In the genomic region with DNA sequence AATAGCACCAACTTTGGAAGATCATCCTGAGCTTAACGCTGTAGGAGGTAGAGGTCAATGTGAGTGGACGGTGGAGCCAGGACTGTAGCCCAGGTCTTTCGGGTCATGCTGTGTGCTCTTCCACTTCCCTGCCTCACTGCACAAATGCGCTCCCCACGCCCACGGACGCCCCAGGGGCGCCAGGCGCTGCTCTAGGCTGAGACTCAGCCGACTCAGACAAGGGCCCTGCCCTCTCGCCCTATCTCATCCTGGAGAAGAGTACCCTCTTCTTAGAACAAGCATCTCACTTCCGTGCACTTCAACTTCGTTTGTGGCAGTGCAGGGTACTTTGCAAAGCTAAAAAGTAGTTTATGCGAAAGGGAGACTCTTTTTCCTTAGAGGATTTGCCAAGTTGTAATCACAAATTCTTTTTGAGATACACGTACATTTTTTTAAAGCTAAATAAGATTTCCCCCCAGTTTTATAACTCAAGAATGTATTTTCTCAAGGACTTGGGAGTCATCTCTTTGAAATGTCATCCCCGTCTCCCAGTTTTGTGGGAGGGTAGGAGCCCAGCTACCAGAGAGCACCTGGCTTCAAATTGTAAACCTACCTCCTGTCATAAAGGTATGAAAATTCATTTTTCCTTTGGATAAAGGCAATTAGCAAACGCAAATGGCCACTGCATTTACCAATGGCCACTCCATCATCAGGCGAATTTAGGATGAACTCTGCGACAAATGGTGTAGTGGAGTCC, we compare ENCODE assay signal across 9 cellular contexts. TPM values are rescaled to one million over a fixed set of nuclear protein-coding genes. Genes with fewer than 3 reads are reported as not detected.
DNase-seq lines count a peak whose midpoint lies in the region; ATAC-seq and TF ChIP-seq lines count a peak whose summit lies in the region.
"Had no signal": no experiment of that assay in that cellular context is flagged by ENCODE, and none has a peak within 500 bp of the region (broad histone marks: within the 10 kb centered on the region; RNA-seq: fewer than 3 reads in every experiment).

No MANE protein-coding gene starts in this region.

- H3F3A ChIP-seq in GM23338 (replicated peaks; ENCODE audit: low read depth) = 0 out of 2 replicates have a peak, but pooled peaks cover 10% of the 10 kb centered on the region

- H3K9me2 ChIP-seq in GM23338 (ENCODE audit: insufficient read depth) = no peaks in the 10 kb centered on the region

- peak overlapping the region; percentile 39; the same call in 2 of the 3 replicates for H3K4me3 Mint-ChIP-seq in GM23338
- peak overlapping the region; percentile 77 for H3K4me3 Mint-ChIP-seq in activated T-helper 2 cell treated with anti-CD3 and anti-CD28 coated beads, Interferon-gamma antibody, Interleukin-2, Interleukin-4, amounts not matched to agents 10 μg/mL and 5 μg/mL and 100 μg/mL, durations not matched to agents 14 hours and 24 hours and 36 hours (ENCODE audit: low read depth)
- peak overlapping the region; percentile 76 for H3K4me3 Mint-ChIP-seq in natural killer cell treated with Interleukin-12 subunit alpha and Interleukin-12 subunit beta and Interleukin-15 and Interleukin-18, amount 100 ng/mL, for 72 hours

- H3K4me1 ChIP-seq in GM23338 (ENCODE audit: insufficient read depth) = peaks cover 15% of the 10 kb centered on the region

- no peak overlapping the region for H3K4me3 ChIP-seq in GM23338

- no peak overlapping the region for H3K27ac ChIP-seq in GM23338 (ENCODE audit: low read depth)

- intact Hi-C loops in activated T-helper 2 cell treated with anti-CD3 and anti-CD28 coated beads, Interferon-gamma antibody, Interleukin-2, Interleukin-4, amounts not matched to agents 10 μg/mL and 5 μg/mL and 100 μg/mL, durations not matched to agents 14 hours and 24 hours and 36 hours (cut with micrococcal nuclease) = loop anchor here (1.0 to 5.0 kb wide), 4 partner anchors 14 to 424 kb away; partner anchors contain the start of genes AFG3L2, IMPA2 and SPIRE1

- no peak overlapping the region for H2AFZ ChIP-seq in GM23338

- no peaks in the 10 kb centered on the region for H3K36me3 ChIP-seq in GM23338 (ENCODE audit: insufficient read depth)

- DNase-seq in CD1c-positive myeloid dendritic cell (ENCODE audit: extremely low spot score) (peak; percentile 40), GM23338 (ENCODE audit: low spot score) (no peak), D341Med (ENCODE audit: low spot score) (no peak), HPDE6-E6E7 (ENCODE audit: extremely low spot score) (no peak), cortex of kidney (lab: John Stamatoyannopoulos, UW) (no peak)
- no peak for DNase-seq in activated T-helper 2 cell treated with anti-CD3 and anti-CD28 coated beads, Interferon-gamma antibody, Interleukin-2, Interleukin-4, amounts not matched to agents 10 μg/mL and 5 μg/mL and 100 μg/mL, durations not matched to agents 14 hours and 24 hours and 36 hours (ENCODE audit: low spot score)
- no peak for DNase-seq in natural killer cell treated with Interleukin-12 subunit alpha and Interleukin-12 subunit beta and Interleukin-15 and Interleukin-18, amount 100 ng/mL, for 72 hours (ENCODE audit: low spot score)
- DNase-seq: NCI-H510A treated with DMSO at 0.1 percent for 48 hours had no signal

- peaks cover 34% of the 10 kb centered on the region for H3K27me3 ChIP-seq in GM23338 (ENCODE audit: insufficient read depth)

- ATAC-seq in GM23338 = no peak
- no peak for ATAC-seq in natural killer cell treated with Interleukin-12 subunit alpha and Interleukin-12 subunit beta and Interleukin-15 and Interleukin-18, amount 100 ng/mL, for 72 hours
- no peak for ATAC-seq in GM21528 (IDR thresholded peaks at IDR 0.05; ENCODE audit: low FRiP score, unreplicated experiment)

- peaks cover 38% of the 10 kb centered on the region for H3K27me3 Mint-ChIP-seq in GM23338 (ENCODE audit: insufficient read depth, low read depth, poor library complexity)
- H3K27me3 Mint-ChIP-seq in activated T-helper 2 cell treated with anti-CD3 and anti-CD28 coated beads, Interferon-gamma antibody, Interleukin-2, Interleukin-4, amounts not matched to agents 10 μg/mL and 5 μg/mL and 100 μg/mL, durations not matched to agents 14 hours and 24 hours and 36 hours (ENCODE audit: low read depth) = peaks cover 46% of the 10 kb centered on the region
- H3K27me3 Mint-ChIP-seq in natural killer cell treated with Interleukin-12 subunit alpha and Interleukin-12 subunit beta and Interleukin-15 and Interleukin-18, amount 100 ng/mL, for 72 hours = peaks cover 31 to 44% of the 10 kb centered on the region in 2 donors

- no peaks in the 10 kb centered on the region for H3K9me3 Mint-ChIP-seq in GM23338
- H3K9me3 Mint-ChIP-seq in activated T-helper 2 cell treated with anti-CD3 and anti-CD28 coated beads, Interferon-gamma antibody, Interleukin-2, Interleukin-4, amounts not matched to agents 10 μg/mL and 5 μg/mL and 100 μg/mL, durations not matched to agents 14 hours and 24 hours and 36 hours = no peaks in the 10 kb centered on the region
- H3K9me3 Mint-ChIP-seq in natural killer cell treated with Interleukin-12 subunit alpha and Interleukin-12 subunit beta and Interleukin-15 and Interleukin-18, amount 100 ng/mL, for 72 hours = no peaks in the 10 kb centered on the region

- no peak for TF ChIP-seq CTCF in GM23338 (conservative IDR thresholded peaks at IDR 0.05; ENCODE audit: low read depth in 2 of 2)

- peaks cover 3% of the 10 kb centered on the region; the same call in 1 of the 3 replicates for H3K36me3 Mint-ChIP-seq in GM23338 (ENCODE audit: low read depth)
- H3K36me3 Mint-ChIP-seq in activated T-helper 2 cell treated with anti-CD3 and anti-CD28 coated beads, Interferon-gamma antibody, Interleukin-2, Interleukin-4, amounts not matched to agents 10 μg/mL and 5 μg/mL and 100 μg/mL, durations not matched to agents 14 hours and 24 hours and 36 hours (ENCODE audit: low read depth) = no peaks in the 10 kb centered on the region
- H3K36me3 Mint-ChIP-seq in natural killer cell treated with Interleukin-12 subunit alpha and Interleukin-12 subunit beta and Interleukin-15 and Interleukin-18, amount 100 ng/mL, for 72 hours = no peaks in the 10 kb centered on the region

- no peak overlapping the region for H3K4me2 ChIP-seq in GM23338

- H3K79me2 ChIP-seq in GM23338 (replicated peaks; ENCODE audit: insufficient read depth) = peaks cover 18% of the 10 kb centered on the region

- peaks cover 16% of the 10 kb centered on the region for H3K4me1 Mint-ChIP-seq in GM23338
- H3K4me1 Mint-ChIP-seq in activated T-helper 2 cell treated with anti-CD3 and anti-CD28 coated beads, Interferon-gamma antibody, Interleukin-2, Interleukin-4, amounts not matched to agents 10 μg/mL and 5 μg/mL and 100 μg/mL, durations not matched to agents 14 hours and 24 hours and 36 hours (ENCODE audit: low read depth) = peaks cover 30% of the 10 kb centered on the region
- H3K4me1 Mint-ChIP-seq in natural killer cell treated with Interleukin-12 subunit alpha and Interleukin-12 subunit beta and Interleukin-15 and Interleukin-18, amount 100 ng/mL, for 72 hours (ENCODE audit: low read depth in 2 of 2) = peaks cover 0 to 8% of the 10 kb centered on the region in 2 donors

- H3K27ac Mint-ChIP-seq in GM23338 = no peak overlapping the region
- no peak overlapping the region for H3K27ac Mint-ChIP-seq in activated T-helper 2 cell treated with anti-CD3 and anti-CD28 coated beads, Interferon-gamma antibody, Interleukin-2, Interleukin-4, amounts not matched to agents 10 μg/mL and 5 μg/mL and 100 μg/mL, durations not matched to agents 14 hours and 24 hours and 36 hours
- no peak overlapping the region for H3K27ac Mint-ChIP-seq in natural killer cell treated with Interleukin-12 subunit alpha and Interleukin-12 subunit beta and Interleukin-15 and Interleukin-18, amount 100 ng/mL, for 72 hours

- no peaks in the 10 kb centered on the region for H4K20me1 ChIP-seq in GM23338 (replicated peaks; ENCODE audit: insufficient read depth)

TF ChIP-seq in GM23338, 12 proteins besides CTCF, POLR2A, EP300 and RAD21:
- TF ChIP-seq ZNF331 (CRISPR knock-in tag; IDR thresholded peaks at IDR 0.05; ENCODE audit: low read depth) = no peak

RNA-seq across cellular contexts. Expression of gene PRELID3A, which starts 1.2 kb away (rescaled TPM):
- 13.0 and 15.8 TPM in 2 replicates for total RNA-seq in GM23338 (2014; rRNA removed; shearing (Covaris generic))
- polyA plus RNA-seq in GM23338 (2016; fragmentation: Nextera tagmentation; extraction: Ambion mirVana) = 6.5 and 7.0 TPM in 2 replicates
- 6.7 and 8.7 TPM in 2 replicates for total RNA-seq in activated T-helper 2 cell treated with anti-CD3 and anti-CD28 coated beads, Interferon-gamma antibody, Interleukin-2, Interleukin-4, amounts not matched to agents 10 μg/mL and 5 μg/mL and 100 μg/mL, durations not matched to agents 14 hours and 24 hours and 36 hours
- total RNA-seq in natural killer cell treated with Interleukin-12 subunit alpha and Interleukin-12 subunit beta and Interleukin-15 and Interleukin-18, amount 100 ng/mL, for 72 hours = 1 to 10 TPM in 1 of 2 donors, under 1 TPM in 1; 0.78 to 3.2 TPM

RNA-seq across cellular contexts. Expression of gene AFG3L2, which starts 29.5 kb away (rescaled TPM):
- total RNA-seq in GM23338 (2014; rRNA removed; shearing (Covaris generic)) = 94.9 and 105 TPM in 2 replicates
- polyA plus RNA-seq in GM23338 (2016; fragmentation: Nextera tagmentation; extraction: Ambion mirVana) = 47.5 and 50.3 TPM in 2 replicates
- 61.8 and 65.1 TPM in 2 replicates for total RNA-seq in activated T-helper 2 cell treated with anti-CD3 and anti-CD28 coated beads, Interferon-gamma antibody, Interleukin-2, Interleukin-4, amounts not matched to agents 10 μg/mL and 5 μg/mL and 100 μg/mL, durations not matched to agents 14 hours and 24 hours and 36 hours
- 10 to 100 TPM; 45.1 to 74.1 TPM for total RNA-seq in natural killer cell treated with Interleukin-12 subunit alpha and Interleukin-12 subunit beta and Interleukin-15 and Interleukin-18, amount 100 ng/mL, for 72 hours
